In the genomic region with DNA sequence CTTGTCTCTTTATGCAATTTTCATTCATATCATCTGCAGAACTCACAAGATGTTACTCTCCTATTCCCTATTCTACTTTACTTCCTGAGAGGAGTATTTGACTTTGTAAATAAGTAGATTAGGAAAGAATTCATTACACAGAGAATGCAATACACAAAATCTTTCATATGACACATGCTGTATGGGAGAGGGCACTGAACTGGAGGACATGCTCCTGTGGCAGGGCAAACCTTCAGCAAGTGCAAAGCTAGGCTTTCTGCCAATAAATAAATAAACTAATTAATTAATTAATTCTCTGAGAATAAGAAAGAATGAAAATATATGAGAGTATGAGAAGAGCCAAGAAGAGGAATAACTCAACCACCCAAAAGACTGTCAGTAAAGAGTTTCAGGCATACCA, we compare ENCODE assay signal across 35 cellular contexts.
"Had no signal": no experiment of that assay in that cellular context is flagged by ENCODE, and none has a peak within 500 bp of the region (broad histone marks: within the 10 kb centered on the region; RNA-seq: fewer than 3 reads in every experiment).

No MANE protein-coding gene starts in this region.

- H3K9me3 ChIP-seq: MG63 had no signal

- DNase-seq: Karpas-422, Kasumi-1, MG63, MM.1S, MV-4-11, NCI-H1048, NCI-H1092, NCI-H1092 treated with DMSO at 0.1 percent for 48 hours, NCI-H1105, NCI-H1105 treated with DMSO at 0.1 percent for 48 hours, NCI-H1417, NCI-H1417 treated with DMSO at 0.1 percent for 48 hours, NCI-H1436, NCI-H1436 treated with DMSO at 0.1 percent for 48 hours, NCI-H146, NCI-H1694, NCI-H1694 treated with DMSO at 0.1 percent for 48 hours, NCI-H187, NCI-H187 treated with DMSO at 0.1 percent for 48 hours, NCI-H1930, NCI-H2029, NCI-H2029 treated with DMSO at 0.1 percent for 48 hours, NCI-H2081, NCI-H2081 treated with DMSO at 0.1 percent for 48 hours, NCI-H2107, NCI-H2171, NCI-H2171 treated with DMSO at 0.1 percent for 48 hours, NCI-H2227 treated with DMSO at 0.1 percent for 48 hours, NCI-H226, NCI-H345, NCI-H446, NCI-H446 treated with DMSO at 0.1 percent for 48 hours, NCI-H510A, NCI-H510A treated with DMSO at 0.1 percent for 48 hours, NCI-H524 had no signal

- H3K4me3 ChIP-seq: MG63 had no signal

- H3K27me3 ChIP-seq: MG63 had no signal
